1 cellular context compared by ENCODE assay signal in genomic region chr1:207009945-207010344, GRCh38.
TF ChIP-seq lines count a peak whose summit lies in the region.

No MANE protein-coding gene starts in this region.

TF ChIP-seq in IMR-90, 13 proteins besides CTCF, POLR2A, EP300 and RAD21:
- TF ChIP-seq MAFK (IDR thresholded peaks at IDR 0.05; ENCODE audit: low read depth, low read length) (no peak), ELK1 (IDR thresholded peaks at IDR 0.05; ENCODE audit: borderline replicate concordance, low read depth, low read length) (no peak), CHD1 (IDR thresholded peaks at IDR 0.05; ENCODE audit: low read depth, low read length) (no peak), BHLHE40 (IDR thresholded peaks at IDR 0.05; ENCODE audit: low read depth, low read length) (no peak), CEBPB (IDR thresholded peaks at IDR 0.05; ENCODE audit: low read depth, low read length) (no peak), MAZ (IDR thresholded peaks at IDR 0.05; ENCODE audit: borderline replicate concordance, low read depth, low read length) (no peak), RFX5 (IDR thresholded peaks at IDR 0.05; ENCODE audit: low read depth, low read length) (no peak), NFE2L2 (IDR thresholded peaks at IDR 0.05; ENCODE audit: low read depth, low read length) (no peak), FOS (IDR thresholded peaks at IDR 0.05; ENCODE audit: low read depth, low read length) (no peak), SMC3 (IDR thresholded peaks at IDR 0.05; ENCODE audit: low read depth, low read length) (no peak), RCOR1 (IDR thresholded peaks at IDR 0.05; ENCODE audit: insufficient replicate concordance, low read length) (no peak), USF2 (IDR thresholded peaks at IDR 0.05; ENCODE audit: low read depth, low read length) (no peak), MXI1 (IDR thresholded peaks at IDR 0.05; ENCODE audit: borderline replicate concordance, low read depth, low read length) (no peak)
